8 cellular contexts compared by ENCODE assay signal in genomic region chr7:119197872-119198527, GRCh38.
A peak's percentile ranks its signal among the peaks of the same experiment; 100 is the strongest.
DNase-seq lines count a peak whose midpoint lies in the region; ATAC-seq and TF ChIP-seq lines count a peak whose summit lies in the region.

No MANE protein-coding gene starts in this region.

- H3K27me3 Mint-ChIP-seq in activated naive CD8-positive, alpha-beta T cell treated with anti-CD3 and anti-CD28 coated beads, Interleukin-2, amount 50 U/mL, for 24 hours: no peaks in the 10 kb centered on the region

- TF ChIP-seq CTCF in kidney epithelial cell (IDR thresholded peaks at IDR 0.05; ENCODE audit: insufficient read depth, low read length, poor library complexity, severe bottlenecking): peak; percentile 85

- no peak overlapping the region for H3K4me3 ChIP-seq in kidney epithelial cell (ENCODE audit: low read depth, low read length)

- no peaks in the 10 kb centered on the region for H3K36me3 ChIP-seq in kidney epithelial cell (ENCODE audit: control insufficient read depth, insufficient read depth, low read length)

- H3K27ac Mint-ChIP-seq in activated naive CD8-positive, alpha-beta T cell treated with anti-CD3 and anti-CD28 coated beads, Interleukin-2, amount 50 U/mL, for 24 hours: no peak overlapping the region

- H3K36me3 Mint-ChIP-seq in activated naive CD8-positive, alpha-beta T cell treated with anti-CD3 and anti-CD28 coated beads, Interleukin-2, amount 50 U/mL, for 24 hours (ENCODE audit: low read depth): no peaks in the 10 kb centered on the region

- H3K4me3 Mint-ChIP-seq in activated naive CD8-positive, alpha-beta T cell treated with anti-CD3 and anti-CD28 coated beads, Interleukin-2, amount 50 U/mL, for 24 hours: no peak overlapping the region

- H3K9me3 Mint-ChIP-seq in activated naive CD8-positive, alpha-beta T cell treated with anti-CD3 and anti-CD28 coated beads, Interleukin-2, amount 50 U/mL, for 24 hours: no peaks in the 10 kb centered on the region

- H3K4me1 Mint-ChIP-seq in activated naive CD8-positive, alpha-beta T cell treated with anti-CD3 and anti-CD28 coated beads, Interleukin-2, amount 50 U/mL, for 24 hours: no peaks in the 10 kb centered on the region

- no peaks in the 10 kb centered on the region for H3K27me3 ChIP-seq in kidney epithelial cell (ENCODE audit: control insufficient read depth, insufficient read depth, low read length)

- ATAC-seq in GM19438 (IDR thresholded peaks at IDR 0.05; ENCODE audit: low read depth, unreplicated experiment) (peak; percentile 94), HG03196 (IDR thresholded peaks at IDR 0.05; ENCODE audit: unreplicated experiment) (peak; percentile 87)
- no peak for ATAC-seq in activated naive CD8-positive, alpha-beta T cell treated with anti-CD3 and anti-CD28 coated beads, Interleukin-2, amount 50 U/mL, for 24 hours

- DNase-seq in DMS53 treated with DMSO at 0.1 percent for 48 hours (lab: John Stamatoyannopoulos, UW; ENCODE audit: unreplicated experiment) (peak; percentile 76), NCI-H226 (peak; percentile 48), kidney epithelial cell (ENCODE audit: low read depth) (peak; percentile 37), 8988T (no peak)
- peak; percentile 6 for DNase-seq in activated naive CD8-positive, alpha-beta T cell treated with anti-CD3 and anti-CD28 coated beads, Interleukin-2, amount 50 U/mL, for 24 hours
- DNase-seq in stimulated activated CD4-positive, alpha-beta T cell treated with anti-CD3 and anti-CD28 coated beads, Interleukin-4, amount 100 ng/mL, for 1 hour: no peak

Comparison
In these comparisons a context has a peak if more than half of its experiments do, and no peak if none do; other contexts are left out.
1. DNase-seq: peak in DMS53 treated with DMSO at 0.1 percent for 48 hours (single experiment), NCI-H226 (single experiment), activated naive CD8-positive, alpha-beta T cell treated with anti-CD3 and anti-CD28 coated beads, Interleukin-2, amount 50 U/mL, for 24 hours (single experiment) and kidney epithelial cell (single experiment); none in 8988T (single experiment) and stimulated activated CD4-positive, alpha-beta T cell treated with anti-CD3 and anti-CD28 coated beads, Interleukin-4, amount 100 ng/mL, for 1 hour (single experiment).